Comparison of ENCODE assay signal across 8 cellular contexts in genomic region chr16:71845639-71846431, GRCh38. TPM values are rescaled to one million over a fixed set of nuclear protein-coding genes. Genes with fewer than 3 reads are reported as not detected.
DNase-seq lines count a peak whose midpoint lies in the region; ATAC-seq and TF ChIP-seq lines count a peak whose summit lies in the region.

Gene ATXN1L, plus strand, starts transcription at chr16:71845976. Its CDS starts 3,765 bp downstream, at chr16:71849741.

- ATAC-seq in HG03039 (IDR thresholded peaks at IDR 0.05; ENCODE audit: unreplicated experiment) = peak; percentile 65

- peaks cover 18% of the 10 kb centered on the region for H3K4me1 Mint-ChIP-seq in brain

- H3K4me3 ChIP-seq in iPS-11a (ENCODE audit: low read depth, low read length) (peak within 1 kb of the TSS; percentile 96), skeletal muscle cell (ENCODE audit: low read depth, low read length) (peak within 1 kb of the TSS; percentile 99)

- H3K9me3 Mint-ChIP-seq in brain = no peaks in the 10 kb centered on the region

- peak within 1 kb of the TSS; percentile 88 to 96 (median 95) for H3K4me3 Mint-ChIP-seq in brain

- DNase-seq in SIG-M5 treated with dmso at 0.1 percent for 504 hours (lab: John Stamatoyannopoulos, UW; ENCODE audit: unreplicated experiment) (peak; percentile 88), SIG-M5 (lab: John Stamatoyannopoulos, UW) (no peak), NCI-H2107 treated with DMSO at 0.1 percent for 48 hours (lab: John Stamatoyannopoulos, UW; ENCODE audit: unreplicated experiment) (peak; percentile 66), UCSD-AML1 (lab: John Stamatoyannopoulos, UW; ENCODE audit: unreplicated experiment) (peak; percentile 93), skeletal muscle cell (ENCODE audit: low read depth) (peak; percentile 66)

- peak within 1 kb of the TSS; percentile 75 to 95 (median 93) for H3K27ac Mint-ChIP-seq in brain

- TF ChIP-seq CTCF in brain (conservative IDR thresholded peaks at IDR 0.05) = no peak

- H3K27me3 Mint-ChIP-seq in brain = no peaks in the 10 kb centered on the region

- H3K36me3 Mint-ChIP-seq in brain = peaks cover 22% of the 10 kb centered on the region

RNA-seq across cellular contexts. Expression of gene ATXN1L, which starts in this region (rescaled TPM):
- polyA plus RNA-seq in brain (ENCODE audit: insufficient read depth, low read depth, low replicate concordance) = 17.6 TPM
